ENCODE assay signal across 22 cellular contexts in genomic region chr7:30797294-30798040, GRCh38. TPM values are rescaled to one million over a fixed set of nuclear protein-coding genes. Genes with fewer than 3 reads are reported as not detected.
DNase-seq lines count a peak whose midpoint lies in the region; ATAC-seq, FAIRE-seq and TF ChIP-seq lines count a peak whose summit lies in the region.
"Had no signal": no experiment of that assay in that cellular context is flagged by ENCODE, and none has a peak within 500 bp of the region (broad histone marks: within the 10 kb centered on the region; RNA-seq: fewer than 3 reads in every experiment).

No MANE protein-coding gene starts in this region.

- peak overlapping the region; percentile 5 for H3K27ac Mint-ChIP-seq in Calu3 (ENCODE audit: unreplicated experiment)
- H3K27ac Mint-ChIP-seq: natural killer cell; T-helper 1 cell treated with Interleukin-12 subunit alpha and Interleukin-12 subunit beta and Interleukin-4 antibody, amounts not matched to agents 30 μg/mL and 1 μg/mL, for 36 hours had no signal

- ATAC-seq in left colon (peak; percentile 77), GM21529 (IDR thresholded peaks at IDR 0.05; ENCODE audit: unreplicated experiment) (no peak)
- ATAC-seq: natural killer cell had no signal

- no peaks in the 10 kb centered on the region for H3K36me3 Mint-ChIP-seq in Calu3 (ENCODE audit: insufficient read depth, unreplicated experiment)
- H3K36me3 Mint-ChIP-seq: activated naive CD4-positive, alpha-beta T cell treated with anti-CD3 and anti-CD28 coated beads, Interleukin-2, amount 10 ng/mL, durations not matched to agents 7 days and 5 days; natural killer cell had no signal

- no peaks in the 10 kb centered on the region for H3K27me3 Mint-ChIP-seq in Calu3 (ENCODE audit: unreplicated experiment)
- H3K27me3 Mint-ChIP-seq: activated naive CD4-positive, alpha-beta T cell treated with anti-CD3 and anti-CD28 coated beads, Interleukin-2, amount 10 ng/mL, durations not matched to agents 7 days and 5 days had no signal

- no peak for DNase-seq in Calu3
- peak; percentile 56 for DNase-seq in NCI-H226
- peak in 1 of 2 donors; percentile 28 for DNase-seq in left colon
- DNase-seq in stimulated activated CD4-positive, alpha-beta T cell treated with anti-CD3 and anti-CD28 coated beads, Interleukin-4, amount 100 ng/mL, for 1 hour: no peak
- no peak for DNase-seq in activated CD4-positive, alpha-beta T cell treated with anti-CD3 and anti-CD28 coated beads for 48 hours
- DNase-seq in frontal cortex (ENCODE audit: low spot score in 2 of 2): no peak
- DNase-seq: activated CD4-positive, alpha-beta T cell treated with anti-CD3 and anti-CD28 coated beads for 1 hour; activated naive CD4-positive, alpha-beta T cell treated with anti-CD3 and anti-CD28 coated beads, Interleukin-2, amount 10 ng/mL, durations not matched to agents 7 days and 5 days; BE2C; caudate nucleus; DMS153; GM23248; natural killer cell; NCI-H2081 treated with DMSO at 0.1 percent for 48 hours; NCI-H748 treated with DMSO at 0.1 percent for 48 hours; retina; stimulated activated CD4-positive, alpha-beta T cell treated with anti-CD3 and anti-CD28 coated beads, Interleukin-2, amount 100 ng/mL, for 48 hours had no signal

- BruUV-seq in Calu3 (replicated peaks; lab: Mats Ljungman, UMichigan): no TSS peak

- H3K4me1 Mint-ChIP-seq in Calu3 (ENCODE audit: low read depth, unreplicated experiment): peaks cover 53% of the 10 kb centered on the region

- intact Hi-C loops in Calu3 (cut with micrococcal nuclease; ENCODE audit: unreplicated experiment): loop anchor here (2.0 kb wide), 1 partner anchor 55 kb away; no protein-coding TSS in a partner anchor
- intact Hi-C loops in left colon (cut with DNase I, micrococcal nuclease): no loop called here

- CTCF ChIA-PET in Calu3 (lab: Charles Lee): interaction anchor here (0.7 to 1.6 kb wide), 4 partner anchors 18 to 335 kb away, joined by 3 to 9 read pairs (median 5); no protein-coding TSS in a partner anchor

- TF ChIP-seq CTCF in Calu3 (IDR thresholded peaks at IDR 0.05; ENCODE audit: unreplicated experiment): no peak

- H3K9me3 Mint-ChIP-seq in Calu3 (ENCODE audit: low read depth, unreplicated experiment): no peaks in the 10 kb centered on the region
- H3K9me3 Mint-ChIP-seq: activated naive CD4-positive, alpha-beta T cell treated with anti-CD3 and anti-CD28 coated beads, Interleukin-2, amount 10 ng/mL, durations not matched to agents 7 days and 5 days; natural killer cell; T-helper 1 cell treated with Interleukin-12 subunit alpha and Interleukin-12 subunit beta and Interleukin-4 antibody, amounts not matched to agents 30 μg/mL and 1 μg/mL, for 36 hours had no signal

- no peak overlapping the region for H3K4me3 ChIP-seq in rectal smooth muscle tissue (ENCODE audit: low read length)
- H3K4me3 ChIP-seq: GM23248 had no signal

- no peaks in the 10 kb centered on the region for H3K27me3 ChIP-seq in rectal smooth muscle tissue (ENCODE audit: control insufficient read depth, insufficient read depth, low read length)
- H3K27me3 ChIP-seq: BE2C had no signal

- no peak for FAIRE-seq in frontal cortex (lab: Jason Lieb, UNC)
- FAIRE-seq: endometrium, islet of Langerhans had no signal

- no peak overlapping the region for H3K9ac ChIP-seq in rectal smooth muscle tissue (ENCODE audit: low read length)
- H3K9ac ChIP-seq: GM23248 had no signal

- H3K4me3 Mint-ChIP-seq in Calu3 (ENCODE audit: low read depth, unreplicated experiment): no peak overlapping the region
- H3K4me3 Mint-ChIP-seq: activated naive CD4-positive, alpha-beta T cell treated with anti-CD3 and anti-CD28 coated beads, Interleukin-2, amount 10 ng/mL, durations not matched to agents 7 days and 5 days; natural killer cell; T-helper 1 cell treated with Interleukin-12 subunit alpha and Interleukin-12 subunit beta and Interleukin-4 antibody, amounts not matched to agents 30 μg/mL and 1 μg/mL, for 36 hours had no signal

- peaks cover 43% of the 10 kb centered on the region for H3K4me1 ChIP-seq in rectal smooth muscle tissue (ENCODE audit: control insufficient read depth, insufficient read depth, low read length)

- peaks cover 2% of the 10 kb centered on the region for H3K36me3 ChIP-seq in rectal smooth muscle tissue (ENCODE audit: control insufficient read depth, insufficient read depth, low read length)

- H3K27ac ChIP-seq in rectal smooth muscle tissue (ENCODE audit: low read depth, low read length): peak overlapping the region; percentile 28
- H3K27ac ChIP-seq: GM23248 had no signal

RNA-seq across cellular contexts. Expression of gene MINDY4, which starts 26.2 kb away (rescaled TPM):
- total RNA-seq in Calu3 (2022) (12.4 and 14.0 TPM in 2 replicates), left colon (1 to 10 TPM; 3.2 to 3.8 TPM), frontal cortex (2.4 TPM)

RNA-seq across cellular contexts. Expression of gene INMT, which starts 45.5 kb away (rescaled TPM):
- total RNA-seq in Calu3 (2022) (not detected in 2 replicates), left colon (1 to 10 TPM; 3.5 to 6.4 TPM), frontal cortex (0.41 TPM)
- total RNA-seq: GM23248 had no signal
